17 cellular contexts compared by ENCODE assay signal in the genomic region with DNA sequence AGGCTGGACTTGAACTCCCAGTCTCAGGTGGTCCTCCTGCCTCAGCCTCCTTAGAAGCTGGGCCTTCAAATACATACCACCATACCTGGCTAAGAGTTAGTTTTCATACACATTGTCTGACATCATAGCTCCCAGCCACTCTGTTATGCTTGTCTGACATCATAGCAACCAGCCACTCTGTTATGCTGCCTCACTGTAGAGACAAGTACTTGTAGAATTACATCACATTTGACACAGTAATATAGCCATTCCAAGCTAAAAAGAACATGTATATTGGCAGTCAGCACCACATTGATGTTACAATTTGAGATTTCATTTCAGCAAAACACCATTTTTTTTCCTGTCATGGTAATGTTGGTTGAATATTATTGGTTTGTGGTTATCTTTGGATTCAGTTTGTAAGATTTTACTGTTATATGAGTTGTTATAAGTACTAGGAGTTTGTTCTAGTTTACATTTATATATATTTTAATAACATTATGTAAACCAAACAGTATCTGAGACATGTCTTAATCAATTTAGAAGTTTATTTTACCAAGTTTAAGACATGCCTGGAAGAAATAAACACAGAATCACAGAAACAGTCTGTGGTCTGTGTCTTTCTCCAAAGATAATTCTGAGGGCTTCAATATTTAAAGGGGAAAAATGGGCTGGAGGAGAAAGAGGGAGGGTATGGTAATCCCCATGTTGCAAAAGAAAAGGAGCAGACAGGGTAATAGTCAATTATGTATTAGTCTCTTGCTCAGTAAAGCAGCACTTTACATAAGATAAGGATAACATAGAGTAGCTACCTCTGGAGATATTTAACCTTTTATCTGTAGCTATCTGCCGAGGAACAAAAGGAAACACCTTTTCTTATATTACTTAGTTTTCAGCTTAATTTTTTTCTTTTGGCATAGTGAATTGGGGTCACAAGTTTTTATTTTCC. TPM values are rescaled to one million over a fixed set of nuclear protein-coding genes. Genes with fewer than 3 reads are reported as not detected.
A peak's percentile ranks its signal among the peaks of the same experiment; 100 is the strongest.
DNase-seq lines count a peak whose midpoint lies in the region; ATAC-seq, FAIRE-seq and TF ChIP-seq lines count a peak whose summit lies in the region.
"Had no signal": no experiment of that assay in that cellular context is flagged by ENCODE, and none has a peak within 500 bp of the region (broad histone marks: within the 10 kb centered on the region; RNA-seq: fewer than 3 reads in every experiment).

No MANE protein-coding gene starts in this region.

- H3K4me3 Mint-ChIP-seq in endodermal cell, result peak overlapping the region; percentile 22
- H3K4me3 Mint-ChIP-seq: activated naive CD4-positive, alpha-beta T cell treated with anti-CD3 and anti-CD28 coated beads, Interleukin-2, amount 50 U/mL, for 24 hours; stimulated activated effector memory CD8-positive, alpha-beta T cell treated with anti-CD3 and anti-CD28 coated beads, Interleukin-12 subunit alpha, Interleukin-12 subunit beta, amount 100 ng/mL, for 72 hours had no signal

- H2AK5ac ChIP-seq in mesendoderm (ENCODE audit: low read length), result no peak overlapping the region

- H3K4me1 ChIP-seq in endodermal cell (ENCODE audit: control insufficient read depth, insufficient read depth, low read length) (peaks cover 5% of the 10 kb centered on the region), mesendoderm (ENCODE audit: control insufficient read depth, low read depth, low read length) (no peaks in the 10 kb centered on the region)
- H3K4me1 ChIP-seq: tibial nerve had no signal

- H3K27ac ChIP-seq in endodermal cell (ENCODE audit: low read depth, low read length), result no peak overlapping the region
- no peak overlapping the region for H3K27ac ChIP-seq in mesendoderm (ENCODE audit: low read depth, low read length)
- H3K27ac ChIP-seq: heart left ventricle, tibial nerve had no signal

- TF ChIP-seq CTCF in endodermal cell (conservative IDR thresholded peaks at IDR 0.05), result no peak

- H3K79me2 ChIP-seq in mesendoderm (ENCODE audit: control insufficient read depth, insufficient read depth, low read length), result no peaks in the 10 kb centered on the region

- H2BK15ac ChIP-seq in mesendoderm (replicated peaks; ENCODE audit: low read depth), result no peak overlapping the region

- peak overlapping the region; percentile 66 for H3K27ac Mint-ChIP-seq in endodermal cell
- H3K27ac Mint-ChIP-seq: activated naive CD4-positive, alpha-beta T cell treated with anti-CD3 and anti-CD28 coated beads, Interleukin-2, amount 50 U/mL, for 24 hours; stimulated activated effector memory CD8-positive, alpha-beta T cell treated with anti-CD3 and anti-CD28 coated beads, Interleukin-12 subunit alpha, Interleukin-12 subunit beta, amount 100 ng/mL, for 72 hours had no signal

- whole genome bisulfite sequencing in endodermal cell (ENCODE audit: insufficient coverage in 1 of 2, insufficient read length in 1 of 2), 2 experiments, result 60% methylated on average over 1 of the region's 1 CpG; no CpG with 5 or more reads in 1 of the 2 experiments
- no CpG with 5 or more reads among the region's 1 CpG for WGBS in mesendoderm (ENCODE audit: extremely low coverage, insufficient coverage, low lambda C conversion rate)

- H3K27me3 ChIP-seq in endodermal cell (ENCODE audit: control insufficient read depth, insufficient read depth, low read length, poor library complexity, severe bottlenecking) (no peaks in the 10 kb centered on the region), mesendoderm (ENCODE audit: insufficient read depth, low read length, poor library complexity) (no peaks in the 10 kb centered on the region)
- H3K27me3 ChIP-seq: heart left ventricle, tibial nerve had no signal

- DNase-seq in H54 (ENCODE audit: insufficient read length, low spot score), result no peak
- peak; percentile 23 for DNase-seq in OCI-M1 (lab: John Stamatoyannopoulos, UW)
- no peak for DNase-seq in endodermal cell
- DNase-seq in mesendoderm, result peak; percentile 39
- DNase-seq in GM03348 (ENCODE audit: low spot score), result no peak
- no peak for DNase-seq in SKM-1 treated with dmso at 0.1 percent for 144 hours (lab: John Stamatoyannopoulos, UW; ENCODE audit: unreplicated experiment)
- DNase-seq: activated CD4-positive, alpha-beta T cell treated with anti-CD3 and anti-CD28 coated beads, Interleukin-2, amount 50 U/mL, for 1 hour; heart left ventricle; kidney glomerular epithelial cell; mucosa of descending colon; NCI-H1092 treated with DMSO at 0.1 percent for 48 hours; T1000 had no signal

- peaks cover 21% of the 10 kb centered on the region for H3K9me3 Mint-ChIP-seq in endodermal cell

- no peak overlapping the region for H2BK5ac ChIP-seq in mesendoderm (ENCODE audit: low read length)

- no peak overlapping the region for H3K4me2 ChIP-seq in mesendoderm (ENCODE audit: low read length)

- H3K36me3 ChIP-seq in endodermal cell (ENCODE audit: control insufficient read depth, insufficient read depth, low read length) (no peaks in the 10 kb centered on the region), mesendoderm (ENCODE audit: control insufficient read depth, insufficient read depth, low read length) (no peaks in the 10 kb centered on the region)
- H3K36me3 ChIP-seq: heart left ventricle had no signal

- no peak for ATAC-seq in HG03280 (IDR thresholded peaks at IDR 0.05; ENCODE audit: unreplicated experiment)
- no peak for ATAC-seq in GM19395 (IDR thresholded peaks at IDR 0.05; ENCODE audit: unreplicated experiment)
- ATAC-seq: stimulated activated effector memory CD8-positive, alpha-beta T cell treated with anti-CD3 and anti-CD28 coated beads, Interleukin-12 subunit alpha, Interleukin-12 subunit beta, amount 100 ng/mL, for 72 hours had no signal

- peak overlapping the region; percentile 9 for H3K56ac ChIP-seq in mesendoderm (ENCODE audit: low read length)

- H3K27me3 Mint-ChIP-seq in endodermal cell (ENCODE audit: insufficient read depth), result no peaks in the 10 kb centered on the region
- H3K27me3 Mint-ChIP-seq: activated naive CD4-positive, alpha-beta T cell treated with anti-CD3 and anti-CD28 coated beads, Interleukin-2, amount 50 U/mL, for 24 hours had no signal

- no peak overlapping the region for H3K23ac ChIP-seq in mesendoderm (ENCODE audit: low read length)

- no peak overlapping the region for H4K8ac ChIP-seq in mesendoderm (ENCODE audit: low read depth, low read length)

- no peak overlapping the region for H4K5ac ChIP-seq in mesendoderm (ENCODE audit: low read length)

- H3K4me3 ChIP-seq in endodermal cell (ENCODE audit: low read length), result peak overlapping the region; percentile 28
- no peak overlapping the region for H3K4me3 ChIP-seq in mesendoderm (ENCODE audit: low read length)
- H3K4me3 ChIP-seq: heart left ventricle, mucosa of descending colon, tibial nerve had no signal

- H3K79me1 ChIP-seq in mesendoderm (ENCODE audit: low read length), result no peaks in the 10 kb centered on the region

- no peak overlapping the region for H3K18ac ChIP-seq in mesendoderm (ENCODE audit: low read length)

- FAIRE-seq in H54 (lab: Jason Lieb, UNC), result peak; percentile 55

- peaks cover 21% of the 10 kb centered on the region for H3K36me3 Mint-ChIP-seq in endodermal cell (ENCODE audit: low read depth)
- H3K36me3 Mint-ChIP-seq: stimulated activated effector memory CD8-positive, alpha-beta T cell treated with anti-CD3 and anti-CD28 coated beads, Interleukin-12 subunit alpha, Interleukin-12 subunit beta, amount 100 ng/mL, for 72 hours had no signal

- H3K9me3 ChIP-seq in endodermal cell (ENCODE audit: control insufficient read depth, low read length), result peaks cover 33% of the 10 kb centered on the region

- H3K9ac ChIP-seq in endodermal cell (ENCODE audit: extremely low read depth, low read length, poor library complexity, severe bottlenecking) (no peak overlapping the region), mesendoderm (ENCODE audit: low read length) (no peak overlapping the region)

- TF ChIP-seq POLR2A in H54 (IDR thresholded peaks at IDR 0.05; ENCODE audit: low read depth, low read length), result no peak

- H2BK120ac ChIP-seq in mesendoderm (ENCODE audit: low read depth, low read length), result no peak overlapping the region

- H3K4ac ChIP-seq in mesendoderm (ENCODE audit: low read depth, low read length), result no peak overlapping the region

- H3K4me1 Mint-ChIP-seq in endodermal cell, result peaks cover 21% of the 10 kb centered on the region
- H3K4me1 Mint-ChIP-seq: stimulated activated effector memory CD8-positive, alpha-beta T cell treated with anti-CD3 and anti-CD28 coated beads, Interleukin-12 subunit alpha, Interleukin-12 subunit beta, amount 100 ng/mL, for 72 hours had no signal

RNA-seq across cellular contexts. Expression of gene XPR1, which starts 43.0 kb away (rescaled TPM):
- total RNA-seq in endodermal cell, result 10 to 100 TPM; 39.3 to 50.9 TPM
- 56.0 TPM for polyA plus RNA-seq in endodermal cell (2013, experiment 1 of 2)
- polyA plus RNA-seq in endodermal cell (2013, experiment 2 of 2), result 46.9 TPM
- 23.5 TPM for polyA plus RNA-seq in mesendoderm (2013, experiment 1 of 2)
- polyA plus RNA-seq in mesendoderm (2013, experiment 2 of 2), result 23.4 TPM

Comparison
In these comparisons a context has a peak if more than half of its experiments do, and no peak if none do; other contexts are left out.
1. DNase-seq: peak in OCI-M1 (single experiment) and mesendoderm (single experiment); none in H54 (single experiment), endodermal cell (single experiment), GM03348 (single experiment) and SKM-1 treated with dmso at 0.1 percent for 144 hours (single experiment).